Comparison of ENCODE assay signal across 8 cellular contexts in genomic region chr4:142567199-142567598, GRCh38.
DNase-seq lines count a peak whose midpoint lies in the region; ATAC-seq and TF ChIP-seq lines count a peak whose summit lies in the region.

No MANE protein-coding gene starts in this region.

- in situ Hi-C loops in HAP-1 (cut with MboI; ENCODE audit: low sequenced_read_pairs), result no loop called here

- CTCF ChIA-PET in activated CD4-positive, alpha-beta T cell treated with anti-CD3 and anti-CD28 coated beads for 36 hours (lab: Charles Lee), result interaction anchor here (0.6 to 2.1 kb wide), 21 partner anchors 9 to 472 kb away, joined by 3 to 10 read pairs (median 3); no protein-coding TSS in a partner anchor

- H3K9me3 Mint-ChIP-seq in activated CD4-positive, alpha-beta T cell treated with anti-CD3 and anti-CD28 coated beads for 36 hours (ENCODE audit: low read depth), result peaks cover 6% of the 10 kb centered on the region
- no peaks in the 10 kb centered on the region for H3K9me3 Mint-ChIP-seq in effector memory CD8-positive, alpha-beta T cell

- H3K27ac ChIP-seq in uterus, result no peak overlapping the region

- intact Hi-C loops in activated CD4-positive, alpha-beta T cell treated with anti-CD3 and anti-CD28 coated beads for 36 hours (cut with DNase I, micrococcal nuclease), result loop anchor here (1.0 to 10.0 kb wide), 17 partner anchors 16 to 945 kb away; partner anchors contain the start of genes USP38 (in 2 of the 2), INPP4B (in 1 of the 2) and SMARCA5 (in 1 of the 2)
- intact Hi-C loops in posterior cingulate gyrus (cut with DNase I) (no loop called here), uterus (cut with DNase I; ENCODE audit: low total_unique reads) (no loop called here)

- H3K36me3 ChIP-seq in HAP-1 (replicated peaks) (no peaks in the 10 kb centered on the region), uterus (no peaks in the 10 kb centered on the region)

- peaks cover 49% of the 10 kb centered on the region for H3K36me3 Mint-ChIP-seq in activated CD4-positive, alpha-beta T cell treated with anti-CD3 and anti-CD28 coated beads for 36 hours (ENCODE audit: low read depth)
- H3K36me3 Mint-ChIP-seq in effector memory CD8-positive, alpha-beta T cell (ENCODE audit: insufficient read depth), result no peaks in the 10 kb centered on the region

- peak overlapping the region; percentile 95 for H3K27ac Mint-ChIP-seq in activated CD4-positive, alpha-beta T cell treated with anti-CD3 and anti-CD28 coated beads for 36 hours
- peak overlapping the region; percentile 64 to 92 for H3K27ac Mint-ChIP-seq in effector memory CD8-positive, alpha-beta T cell

- no peaks in the 10 kb centered on the region for H3K27me3 Mint-ChIP-seq in activated CD4-positive, alpha-beta T cell treated with anti-CD3 and anti-CD28 coated beads for 36 hours
- H3K27me3 Mint-ChIP-seq in effector memory CD8-positive, alpha-beta T cell, result no peaks in the 10 kb centered on the region

- DNase-seq in activated CD4-positive, alpha-beta T cell treated with anti-CD3 and anti-CD28 coated beads for 36 hours, result peak; percentile 73
- DNase-seq in effector memory CD8-positive, alpha-beta T cell, result peak; percentile 15 to 39 (median 20)
- DNase-seq in stimulated activated CD4-positive, alpha-beta T cell treated with anti-CD3 and anti-CD28 coated beads, Interleukin-2, amount 100 ng/mL, for 4 hours (ENCODE audit: low read depth), result peak; percentile 58
- DNase-seq in HAP-1 (ENCODE audit: low spot score in 2 of 2), result no peak
- DNase-seq in nucleus accumbens (lab: John Stamatoyannopoulos, UW), result no peak
- DNase-seq in posterior cingulate gyrus, result no peak
- DNase-seq in uterus, result no peak

- H3K9me3 ChIP-seq in HAP-1 (no peaks in the 10 kb centered on the region), uterus (no peaks in the 10 kb centered on the region)

- ATAC-seq in GM19463 (IDR thresholded peaks at IDR 0.05; ENCODE audit: unreplicated experiment), result peak; percentile 57
- ATAC-seq in activated CD4-positive, alpha-beta T cell treated with anti-CD3 and anti-CD28 coated beads for 36 hours, result peak; percentile 79
- ATAC-seq in effector memory CD8-positive, alpha-beta T cell (replicated peaks), result peak; percentile 74

- H3K27me3 ChIP-seq in HAP-1 (ENCODE audit: low read depth) (no peaks in the 10 kb centered on the region), uterus (no peaks in the 10 kb centered on the region)

- H3K4me3 ChIP-seq in HAP-1 (no peak overlapping the region), uterus (no peak overlapping the region)

- H3K4me3 Mint-ChIP-seq in activated CD4-positive, alpha-beta T cell treated with anti-CD3 and anti-CD28 coated beads for 36 hours, result peak overlapping the region; percentile 88
- peak overlapping the region; percentile 60 to 82 for H3K4me3 Mint-ChIP-seq in effector memory CD8-positive, alpha-beta T cell

- POLR2A ChIA-PET in activated CD4-positive, alpha-beta T cell treated with anti-CD3 and anti-CD28 coated beads for 36 hours (lab: Charles Lee), result interaction anchor here (0.8 to 2.2 kb wide), 12 partner anchors 10 to 216 kb away, joined by 3 to 14 read pairs (median 6); no protein-coding TSS in a partner anchor

- no peaks in the 10 kb centered on the region for H3K4me1 ChIP-seq in HAP-1
- no peaks in the 10 kb centered on the region for H3K4me1 ChIP-seq in uterus

- H3K4me1 Mint-ChIP-seq in activated CD4-positive, alpha-beta T cell treated with anti-CD3 and anti-CD28 coated beads for 36 hours, result peaks cover 64% of the 10 kb centered on the region
- H3K4me1 Mint-ChIP-seq in effector memory CD8-positive, alpha-beta T cell (ENCODE audit: low read depth in 2 of 2), result peaks cover 18 to 35% of the 10 kb centered on the region in 2 donors

- TF ChIP-seq CTCF in uterus (IDR thresholded peaks at IDR 0.05), result no peak

- TF ChIP-seq POLR2A in uterus (IDR thresholded peaks at IDR 0.05), result no peak

Comparison
In these comparisons a context has a peak if more than half of its experiments do, and no peak if none do; other contexts are left out.
1. DNase-seq: peak in activated CD4-positive, alpha-beta T cell treated with anti-CD3 and anti-CD28 coated beads for 36 hours (single experiment), effector memory CD8-positive, alpha-beta T cell (3 of 3) and stimulated activated CD4-positive, alpha-beta T cell treated with anti-CD3 and anti-CD28 coated beads, Interleukin-2, amount 100 ng/mL, for 4 hours (single experiment); none in HAP-1 (0 of 2), nucleus accumbens (0 of 56), posterior cingulate gyrus (0 of 10) and uterus (0 of 2).
2. intact Hi-C loops: an anchor here in activated CD4-positive, alpha-beta T cell treated with anti-CD3 and anti-CD28 coated beads for 36 hours (1.0 to 10.0 kb wide); none called in posterior cingulate gyrus and uterus.
3. Peak in every context shown above with its lines, with median percentiles within 50 percentile points of each other: ATAC-seq.